In genomic region chr14:102094101-102094500, GRCh38 we compare ENCODE assay signal across 1 cellular context.
A peak's percentile ranks its signal among the peaks of the same experiment; 100 is the strongest.
TF ChIP-seq lines count a peak whose summit lies in the region.

No MANE protein-coding gene starts in this region.

TF ChIP-seq in K562, 482 proteins besides CTCF, POLR2A, EP300 and RAD21 (continues in another document):
- TF ChIP-seq TFAP4 (CRISPR knock-in tag; IDR thresholded peaks at IDR 0.05; ENCODE audit: borderline replicate concordance) (peak; percentile 31; the same call in 1 of the 2 replicates), GATAD2A (IDR thresholded peaks at IDR 0.05) (0 out of 2 replicates have a peak, but pooled peaks have one; percentile 56), MYC (IDR thresholded peaks at IDR 0.05; ENCODE audit: low read depth, low read length) (peak; percentile 44; the same call in 1 of the 2 replicates), MYC (CRISPR knock-in tag; IDR thresholded peaks at IDR 0.05; ENCODE audit: borderline replicate concordance, low read depth) (no peak), NCOA1 (IDR thresholded peaks at IDR 0.05; ENCODE audit: low read depth) (0 out of 2 replicates have a peak, but pooled peaks have one; percentile 33), HDAC1 (IDR thresholded peaks at IDR 0.05) (0 out of 4 replicates have a peak, but pooled peaks of 1 of the 2 experiments have one; percentile 9), MNT (conservative IDR thresholded peaks at IDR 0.05) (peak; percentile 34 to 46; a peak in 3 of 4 replicates), ZNF133 (CRISPR knock-in tag; IDR thresholded peaks at IDR 0.05) (no peak), HEY1 (CRISPR knock-in tag; IDR thresholded peaks at IDR 0.05; ENCODE audit: borderline replicate concordance) (no peak), POLR2AphosphoS5 (IDR thresholded peaks at IDR 0.05; ENCODE audit: control insufficient read depth, insufficient read depth, low read depth, low read length) (0 out of 2 replicates have a peak, but pooled peaks have one; percentile 29), TCF3 (CRISPR knock-in tag; IDR thresholded peaks at IDR 0.05) (peak; percentile 75), ZNF766 (CRISPR knock-in tag; conservative IDR thresholded peaks at IDR 0.05) (no peak), UBTF (IDR thresholded peaks at IDR 0.05; ENCODE audit: borderline replicate concordance in 1 of 2, low read depth in 2 of 2, low read length in 2 of 2) (0 out of 4 replicates have a peak, but pooled peaks of 1 of the 2 experiments have one; percentile 47), ZNF592 (IDR thresholded peaks at IDR 0.05) (peak; percentile 67), ZNF75A (CRISPR knock-in tag; IDR thresholded peaks at IDR 0.05) (no peak), BHLHE40 (IDR thresholded peaks at IDR 0.05; ENCODE audit: low read length) (0 out of 2 replicates have a peak, but pooled peaks have one; percentile 5), ZNF639 (CRISPR knock-in tag; conservative IDR thresholded peaks at IDR 0.05 in 1 of 2, IDR thresholded peaks at IDR 0.05 in 1 of 2) (peak in 1 of 2 experiments; percentile 44; a peak in 1 of 4 replicates), FOXP1 (CRISPR knock-in tag; IDR thresholded peaks at IDR 0.05) (no peak), EP400 (IDR thresholded peaks at IDR 0.05) (peak; percentile 27), MYNN (IDR thresholded peaks at IDR 0.05) (0 out of 2 replicates have a peak, but pooled peaks have one; percentile 45), MYNN (CRISPR knock-in tag; IDR thresholded peaks at IDR 0.05) (no peak), TCF7L2 (IDR thresholded peaks at IDR 0.05; ENCODE audit: low read depth, low read length) (no peak), SMARCA4 (IDR thresholded peaks at IDR 0.05) (peak; percentile 52; the same call in 1 of the 2 replicates), SMAD1 (IDR thresholded peaks at IDR 0.05; ENCODE audit: low read depth, low read length, partially characterized antibody) (no peak), NFRKB (IDR thresholded peaks at IDR 0.05; ENCODE audit: low read depth) (peak; percentile 64; the same call in 1 of the 2 replicates), ZNF24 (IDR thresholded peaks at IDR 0.05) (no peak), CBFA2T2 (conservative IDR thresholded peaks at IDR 0.05) (peak; percentile 45), BRD4 (IDR thresholded peaks at IDR 0.05) (no peak), SRSF9 (IDR thresholded peaks at IDR 0.05; ENCODE audit: borderline replicate concordance, low read depth, low read length) (no peak), BCOR (IDR thresholded peaks at IDR 0.05) (peak; percentile 34; the same call in 1 of the 2 replicates), ZNF780A (CRISPR knock-in tag; IDR thresholded peaks at IDR 0.05) (no peak), CBFA2T3 (IDR thresholded peaks at IDR 0.05) (peak; percentile 77), SPI1 (IDR thresholded peaks at IDR 0.05; ENCODE audit: borderline replicate concordance, low read depth, low read length) (no peak), TEAD4 (IDR thresholded peaks at IDR 0.05; ENCODE audit: low read length) (peak; percentile 54; the same call in 1 of the 2 replicates), TEAD4 (CRISPR knock-in tag; IDR thresholded peaks at IDR 0.05; ENCODE audit: borderline replicate concordance) (no peak), THAP12 (CRISPR knock-in tag; IDR thresholded peaks at IDR 0.05) (no peak), HCFC1 (IDR thresholded peaks at IDR 0.05; ENCODE audit: low read depth, low read length) (0 out of 2 replicates have a peak, but pooled peaks have one; percentile 17), ZBTB11 (CRISPR knock-in tag; IDR thresholded peaks at IDR 0.05) (0 out of 6 replicates have a peak, but pooled peaks of 1 of the 3 experiments have one; percentile 30), SIN3A (IDR thresholded peaks at IDR 0.05; ENCODE audit: borderline replicate concordance in 2 of 2, control insufficient read depth in 1 of 2, low read depth in 2 of 2, low read length in 2 of 2) (0 out of 4 replicates have a peak, but pooled peaks of 1 of the 2 experiments have one; percentile 21), ZNF146 (CRISPR knock-in tag; IDR thresholded peaks at IDR 0.05; ENCODE audit: unreplicated experiment) (no peak), ARID1B (IDR thresholded peaks at IDR 0.05) (peak; percentile 79), DPF2 (IDR thresholded peaks at IDR 0.05) (peak; percentile 68; the same call in 1 of the 2 replicates), L3MBTL2 (IDR thresholded peaks at IDR 0.05) (peak; percentile 70), CHCHD3 (CRISPR knock-in tag; IDR thresholded peaks at IDR 0.05) (no peak), HNRNPH1 (optimal IDR thresholded peaks at IDR 0.05; ENCODE audit: low read depth, low read length) (no peak), ZNF384 (IDR thresholded peaks at IDR 0.05; ENCODE audit: low read depth, low read length) (peak; percentile 89), YY1 (IDR thresholded peaks at IDR 0.05; ENCODE audit: borderline replicate concordance in 1 of 3, control insufficient read depth in 1 of 3, extremely low read depth in 1 of 3, insufficient read depth in 3 of 3, insufficient read length in 1 of 3, insufficient replicate concordance in 2 of 3, low read depth in 1 of 3, low read length in 2 of 3) (peak in 1 of 3 experiments; percentile 56), TAL1 (IDR thresholded peaks at IDR 0.05) (peak; percentile 55), MAZ (CRISPR knock-in tag; conservative IDR thresholded peaks at IDR 0.05 in 1 of 2, IDR thresholded peaks at IDR 0.05 in 1 of 2) (peak in 1 of 2 experiments; percentile 54; a peak in 2 of 4 replicates), E2F6 (IDR thresholded peaks at IDR 0.05; ENCODE audit: borderline replicate concordance in 1 of 2, extremely low read depth in 1 of 2, insufficient read depth in 1 of 2, insufficient read length in 1 of 2, low read depth in 1 of 2, low read length in 1 of 2, poor library complexity in 1 of 2, severe bottlenecking in 1 of 2) (peak in 1 of 2 experiments; percentile 37)
